18 cellular contexts compared by ENCODE assay signal in genomic region chr10:35425596-35425995, GRCh38.
DNase-seq lines count a peak whose midpoint lies in the region; ATAC-seq and TF ChIP-seq lines count a peak whose summit lies in the region.
"Had no signal": no experiment of that assay in that cellular context is flagged by ENCODE, and none has a peak within 500 bp of the region (broad histone marks: within the 10 kb centered on the region; RNA-seq: fewer than 3 reads in every experiment).

No MANE protein-coding gene starts in this region.

- H3K27ac Mint-ChIP-seq in endodermal cell: peak overlapping the region; percentile 5
- H3K27ac Mint-ChIP-seq in stimulated activated naive CD8-positive, alpha-beta T cell treated with anti-CD3 and anti-CD28 coated beads, Interleukin-15, amount 100 ng/mL, for 72 hours: no peak overlapping the region
- H3K27ac Mint-ChIP-seq: activated CD4-positive, alpha-beta memory T cell treated with anti-CD3 and anti-CD28 coated beads for 36 hours had no signal

- 89 to 100% methylated on average over 1 of the region's 1 CpG for WGBS in endodermal cell (ENCODE audit: insufficient coverage in 1 of 2, insufficient read length in 1 of 2), 2 experiments
- WGBS in stomach, 5 donors: 57 to 83% (median 60%) methylated on average over 1 of the region's 1 CpG

- POLR2A ChIA-PET in AG04450 (lab: Yijun Ruan, JAX): no interaction called here

- no peak for TF ChIP-seq EP300 in stomach (IDR thresholded peaks at IDR 0.05)

- DNase-seq in AG04450 (ENCODE audit: low read depth, low spot score): no peak
- DNase-seq in SJSA1 (ENCODE audit: low read depth in 1 of 2, low spot score in 2 of 2): no peak
- no peak for DNase-seq in endodermal cell
- no peak for DNase-seq in stomach
- no peak for DNase-seq in stimulated activated naive CD8-positive, alpha-beta T cell treated with anti-CD3 and anti-CD28 coated beads, Interleukin-15, amount 100 ng/mL, for 72 hours
- no peak for DNase-seq in stimulated activated CD4-positive, alpha-beta T cell treated with anti-CD3 and anti-CD28 coated beads, Interleukin-2, amount 100 ng/mL, for 48 hours
- DNase-seq: activated CD4-positive, alpha-beta memory T cell treated with anti-CD3 and anti-CD28 coated beads for 36 hours; activated T-cell treated with anti-CD3 and anti-CD28 coated beads, Interleukin-2, amount 50 U/mL, for 4 hours; CD4-positive, alpha-beta memory T cell; DMS79; NCI-H1417 treated with DMSO at 0.1 percent for 48 hours; NCI-H774; retina; RPMI8226 had no signal

- ATAC-seq in stimulated activated naive CD8-positive, alpha-beta T cell treated with anti-CD3 and anti-CD28 coated beads, Interleukin-15, amount 100 ng/mL, for 72 hours: no peak
- no peak for ATAC-seq in GM19455 (IDR thresholded peaks at IDR 0.05; ENCODE audit: unreplicated experiment)
- ATAC-seq: activated T-cell treated with anti-CD3 and anti-CD28 coated beads, Interleukin-2, amount 50 U/mL, for 4 hours had no signal

- peaks cover 22% of the 10 kb centered on the region for H3K4me1 Mint-ChIP-seq in endodermal cell
- peaks cover 48% of the 10 kb centered on the region for H3K4me1 Mint-ChIP-seq in stimulated activated naive CD8-positive, alpha-beta T cell treated with anti-CD3 and anti-CD28 coated beads, Interleukin-15, amount 100 ng/mL, for 72 hours

- H3K27me3 ChIP-seq in AG04450 (ENCODE audit: control insufficient read depth, insufficient read depth, low read length) (no peaks in the 10 kb centered on the region), SJSA1 (replicated peaks) (no peaks in the 10 kb centered on the region), endodermal cell (ENCODE audit: control insufficient read depth, insufficient read depth, low read length, poor library complexity, severe bottlenecking) (no peaks in the 10 kb centered on the region), muscle layer of duodenum (ENCODE audit: low read depth, low read length) (no peaks in the 10 kb centered on the region), stomach (no peaks in the 10 kb centered on the region)

- H3K9me3 ChIP-seq in AG04450 (ENCODE audit: control insufficient read depth, insufficient read depth, low read length) (no peaks in the 10 kb centered on the region), SJSA1 (replicated peaks) (no peaks in the 10 kb centered on the region; the same call in 1 of the 2 replicates), endodermal cell (ENCODE audit: control insufficient read depth, low read length) (peaks cover 5% of the 10 kb centered on the region), muscle layer of duodenum (ENCODE audit: control insufficient read depth in 1 of 2, low read length in 2 of 2) (no peaks in the 10 kb centered on the region), stomach (no peaks in the 10 kb centered on the region)

- no peak overlapping the region for H3K4me3 ChIP-seq in AG04450 (ENCODE audit: low read depth, low read length)
- no peak overlapping the region for H3K4me3 ChIP-seq in SJSA1
- H3K4me3 ChIP-seq in endodermal cell (ENCODE audit: low read length): no peak overlapping the region
- H3K4me3 ChIP-seq in muscle layer of duodenum (ENCODE audit: low read depth in 1 of 2, low read length in 2 of 2): no peak overlapping the region
- no peak overlapping the region for H3K4me3 ChIP-seq in stomach

- CTCF ChIA-PET in AG04450 (lab: Charles Lee): interaction anchor here (1.4 kb wide), 1 partner anchor 137 kb away, joined by 3 read pairs; no protein-coding TSS in a partner anchor

- intact Hi-C loops in stomach (cut with DNase I; ENCODE audit: low total_unique reads): no loop called here

- H3K36me3 ChIP-seq in SJSA1: 0 out of 2 replicates have a peak, but pooled peaks cover 3% of the 10 kb centered on the region
- no peaks in the 10 kb centered on the region for H3K36me3 ChIP-seq in endodermal cell (ENCODE audit: control insufficient read depth, insufficient read depth, low read length)
- no peaks in the 10 kb centered on the region for H3K36me3 ChIP-seq in muscle layer of duodenum (ENCODE audit: control insufficient read depth in 1 of 2, insufficient read depth in 2 of 2, low read length in 2 of 2)
- H3K36me3 ChIP-seq in stomach: no peaks in the 10 kb centered on the region

- no peaks in the 10 kb centered on the region for H3K36me3 Mint-ChIP-seq in endodermal cell (ENCODE audit: low read depth)
- H3K36me3 Mint-ChIP-seq: activated naive CD8-positive, alpha-beta T cell had no signal

- no peak overlapping the region for H3K27ac ChIP-seq in AG04450 (ENCODE audit: low read depth, low read length)
- H3K27ac ChIP-seq in SJSA1: 0 out of 2 replicates have a peak overlapping the region, but pooled peaks have one; percentile 6
- peak overlapping the region; percentile 97 for H3K27ac ChIP-seq in endodermal cell (ENCODE audit: low read depth, low read length)
- H3K27ac ChIP-seq in muscle layer of duodenum (ENCODE audit: low read length): peak overlapping the region; percentile 58
- H3K27ac ChIP-seq in stomach: peak overlapping the region in 1 of 5 donors; percentile 39

- no peak overlapping the region for H3K4me3 Mint-ChIP-seq in endodermal cell
- no peak overlapping the region for H3K4me3 Mint-ChIP-seq in stimulated activated naive CD8-positive, alpha-beta T cell treated with anti-CD3 and anti-CD28 coated beads, Interleukin-15, amount 100 ng/mL, for 72 hours
- H3K4me3 Mint-ChIP-seq: activated CD4-positive, alpha-beta memory T cell treated with anti-CD3 and anti-CD28 coated beads for 36 hours; activated naive CD8-positive, alpha-beta T cell; activated T-cell treated with anti-CD3 and anti-CD28 coated beads, Interleukin-2, amount 50 U/mL, for 4 hours; nephron had no signal

- no peaks in the 10 kb centered on the region for H3K9me3 Mint-ChIP-seq in endodermal cell
- no peaks in the 10 kb centered on the region for H3K9me3 Mint-ChIP-seq in stimulated activated naive CD8-positive, alpha-beta T cell treated with anti-CD3 and anti-CD28 coated beads, Interleukin-15, amount 100 ng/mL, for 72 hours
- H3K9me3 Mint-ChIP-seq: activated CD4-positive, alpha-beta memory T cell treated with anti-CD3 and anti-CD28 coated beads for 36 hours; activated T-cell treated with anti-CD3 and anti-CD28 coated beads, Interleukin-2, amount 50 U/mL, for 4 hours; CD4-positive, alpha-beta memory T cell; nephron had no signal

- no peak overlapping the region for H3K9ac ChIP-seq in endodermal cell (ENCODE audit: extremely low read depth, low read length, poor library complexity, severe bottlenecking)

- H3K4me1 ChIP-seq in SJSA1 (replicated peaks) (peaks cover 61% of the 10 kb centered on the region), endodermal cell (ENCODE audit: control insufficient read depth, insufficient read depth, low read length) (peaks cover 2% of the 10 kb centered on the region), muscle layer of duodenum (ENCODE audit: control insufficient read depth in 1 of 2, insufficient read depth in 2 of 2, low read length in 2 of 2) (peaks cover 3 to 31% of the 10 kb centered on the region in 2 donors), stomach (peaks cover 44 to 79% (median 61%) of the 10 kb centered on the region in 4 donors)

- peak; percentile 31; the same call in 1 of the 2 replicates for TF ChIP-seq CTCF in AG04450 (IDR thresholded peaks at IDR 0.05; ENCODE audit: low read depth, low read length)
- TF ChIP-seq CTCF in endodermal cell (conservative IDR thresholded peaks at IDR 0.05): no peak
- no peak for TF ChIP-seq CTCF in stomach (IDR thresholded peaks at IDR 0.05)

- no peaks in the 10 kb centered on the region for H3K27me3 Mint-ChIP-seq in endodermal cell (ENCODE audit: insufficient read depth)
- H3K27me3 Mint-ChIP-seq in stimulated activated naive CD8-positive, alpha-beta T cell treated with anti-CD3 and anti-CD28 coated beads, Interleukin-15, amount 100 ng/mL, for 72 hours: no peaks in the 10 kb centered on the region
- H3K27me3 Mint-ChIP-seq: activated CD4-positive, alpha-beta memory T cell treated with anti-CD3 and anti-CD28 coated beads for 36 hours; activated naive CD8-positive, alpha-beta T cell; CD4-positive, alpha-beta memory T cell had no signal

- no peak for TF ChIP-seq POLR2A in stomach (IDR thresholded peaks at IDR 0.05)
